1 cellular context compared by ENCODE assay signal in genomic region chr21:39232926-39233325, GRCh38.
TF ChIP-seq lines count a peak whose summit lies in the region.

No MANE protein-coding gene starts in this region.

TF ChIP-seq in IMR-90, 13 proteins besides CTCF, POLR2A, EP300 and RAD21 (continued from another document):
- TF ChIP-seq RCOR1 (IDR thresholded peaks at IDR 0.05; ENCODE audit: insufficient replicate concordance, low read length) (no peak), CEBPB (IDR thresholded peaks at IDR 0.05; ENCODE audit: low read depth, low read length) (no peak), ELK1 (IDR thresholded peaks at IDR 0.05; ENCODE audit: borderline replicate concordance, low read depth, low read length) (no peak), BHLHE40 (IDR thresholded peaks at IDR 0.05; ENCODE audit: low read depth, low read length) (no peak), CHD1 (IDR thresholded peaks at IDR 0.05; ENCODE audit: low read depth, low read length) (no peak)
